ENCODE assay signal across 2 cellular contexts in genomic region chr10:3233486-3233990, GRCh38.
TF ChIP-seq lines count a peak whose summit lies in the region.

No MANE protein-coding gene starts in this region.

TF ChIP-seq in IMR-90, 13 proteins besides CTCF, POLR2A, EP300 and RAD21:
- no peak for TF ChIP-seq NFE2L2 (IDR thresholded peaks at IDR 0.05; ENCODE audit: low read depth, low read length)

TF ChIP-seq in endothelial cell of umbilical vein, 7 proteins besides CTCF, POLR2A, EP300 and RAD21:
- TF ChIP-seq EZH2 (IDR thresholded peaks at IDR 0.05; ENCODE audit: borderline replicate concordance, low read depth, low read length, severe bottlenecking) (no peak), MYC (IDR thresholded peaks at IDR 0.05; ENCODE audit: low read depth, low read length) (no peak), POLR2AphosphoS5 (IDR thresholded peaks at IDR 0.05; ENCODE audit: insufficient read depth, low read depth, low read length) (no peak), GATA2 (IDR thresholded peaks at IDR 0.05; ENCODE audit: insufficient read depth, insufficient read length, low read depth, low read length) (no peak), FOS (IDR thresholded peaks at IDR 0.05; ENCODE audit: borderline replicate concordance, insufficient read depth, low read length) (no peak), JUN (IDR thresholded peaks at IDR 0.05; ENCODE audit: borderline replicate concordance, insufficient read depth, insufficient read length, low read depth) (no peak), MAX (IDR thresholded peaks at IDR 0.05; ENCODE audit: insufficient read depth, insufficient read length) (no peak)
